In genomic region chr16:56424404-56424765, GRCh38 we compare ENCODE assay signal across 8 cellular contexts. TPM values are rescaled to one million over a fixed set of nuclear protein-coding genes. Genes with fewer than 3 reads are reported as not detected.
DNase-seq lines count a peak whose midpoint lies in the region; ATAC-seq, FAIRE-seq and TF ChIP-seq lines count a peak whose summit lies in the region.

No MANE protein-coding gene starts in this region.

- no peaks in the 10 kb centered on the region for H3K9me3 Mint-ChIP-seq in WTC11

- ATAC-seq in WTC11 (0 out of 2 replicates have a peak, but pooled peaks have one; percentile 2), psoas muscle (peak in 3 of 4 donors; percentile 4 to 17 (median 13)), HG02852 (IDR thresholded peaks at IDR 0.05; ENCODE audit: unreplicated experiment) (no peak), HG02759 (IDR thresholded peaks at IDR 0.05; ENCODE audit: unreplicated experiment) (no peak)

- H3K27ac ChIP-seq in cardiac muscle cell (peak overlapping the region; percentile 91), psoas muscle (peak overlapping the region; percentile 94)

- no peak for FAIRE-seq in GM19239 (lab: Jason Lieb, UNC)

- DNase-seq in HEK293T (ENCODE audit: extremely low spot score) (peak; percentile 18), WTC11 (ENCODE audit: low spot score) (no peak), cardiac muscle cell (ENCODE audit: low read depth in 1 of 2, low spot score in 1 of 2) (peak in 1 of 2 donors; percentile 27), psoas muscle (no peak), GM19239 (ENCODE audit: insufficient read length, low spot score) (no peak)
- DNase-seq in stimulated activated CD8-positive, alpha-beta memory T cell treated with anti-CD3 and anti-CD28 coated beads, Interleukin-4, amount 100 ng/mL, for 48 hours: no peak

- POLR2A ChIA-PET in HEK293T (lab: Yijun Ruan, JAX): interaction anchor here (1.5 kb wide), 1 partner anchor 27 kb away, joined by 6 read pairs; the partner anchor contains the start of genes NUDT21 and OGFOD1
- POLR2A ChIA-PET in WTC11 (lab: Charles Lee): interaction anchor here (0.5 kb wide), 1 partner anchor 40 kb away, joined by 5 read pairs; no protein-coding TSS in a partner anchor

- H3K4me1 ChIP-seq in cardiac muscle cell (ENCODE audit: low read depth): peaks cover 10% of the 10 kb centered on the region
- H3K4me1 ChIP-seq in psoas muscle: peaks cover 33% of the 10 kb centered on the region

- 1 to 2% (median 1%) methylated on average over 16 of the region's 16 CpGs for WGBS in psoas muscle, 3 donors

- peak overlapping the region; percentile 97 for H3K4me3 Mint-ChIP-seq in WTC11

- intact Hi-C loops in psoas muscle (cut with DNase I): no loop called here

- CTCF ChIA-PET in HEK293T (lab: Yijun Ruan, JAX) (interaction anchor here (0.8 kb wide), 1 partner anchor 15 kb away, joined by 3 read pairs; no protein-coding TSS in a partner anchor), WTC11 (lab: Charles Lee) (interaction anchor here (1.0 to 1.2 kb wide), 2 partner anchors 61 to 68 kb away, joined by 3 read pairs; no protein-coding TSS in a partner anchor)

- H3K27me3 Mint-ChIP-seq in WTC11 (ENCODE audit: low read depth): peaks cover 14% of the 10 kb centered on the region

- H3K4me1 Mint-ChIP-seq in WTC11: peaks cover 42% of the 10 kb centered on the region

- no peak for TF ChIP-seq CTCF in WTC11 (IDR thresholded peaks at IDR 0.05)
- TF ChIP-seq CTCF in cardiac muscle cell (IDR thresholded peaks at IDR 0.05; ENCODE audit: low read depth, low read length): no peak
- TF ChIP-seq CTCF in psoas muscle (IDR thresholded peaks at IDR 0.05): no peak

- H3K4me3 ChIP-seq in cardiac muscle cell (peak overlapping the region; percentile 94), psoas muscle (peak overlapping the region; percentile 94)

- no peaks in the 10 kb centered on the region for H3K9me3 ChIP-seq in cardiac muscle cell (ENCODE audit: low read depth)
- H3K9me3 ChIP-seq in psoas muscle: no peaks in the 10 kb centered on the region

- no peak overlapping the region for H3K27ac Mint-ChIP-seq in WTC11

- H3K36me3 ChIP-seq in cardiac muscle cell (no peaks in the 10 kb centered on the region), psoas muscle (ENCODE audit: insufficient read depth in 1 of 2, low read depth in 1 of 2) (no peaks in the 10 kb centered on the region)

- H3K36me3 Mint-ChIP-seq in WTC11: no peaks in the 10 kb centered on the region

- H3K27me3 ChIP-seq in cardiac muscle cell (no peaks in the 10 kb centered on the region), psoas muscle (ENCODE audit: insufficient read depth in 3 of 3, low read length in 2 of 3) (no peaks in the 10 kb centered on the region)

TF ChIP-seq in HEK293T, 16 proteins besides CTCF, POLR2A, EP300 and RAD21:
- no peak for TF ChIP-seq ARNT (IDR thresholded peaks at IDR 0.05)
- TF ChIP-seq L3MBTL2 (conservative IDR thresholded peaks at IDR 0.05): no peak
- no peak for TF ChIP-seq SP1 (IDR thresholded peaks at IDR 0.05)
- TF ChIP-seq ELF4 (IDR thresholded peaks at IDR 0.05): no peak
- no peak for TF ChIP-seq CTBP1 (IDR thresholded peaks at IDR 0.05; ENCODE audit: borderline replicate concordance)
- no peak for TF ChIP-seq NFRKB (IDR thresholded peaks at IDR 0.05)
- TF ChIP-seq PKNOX1 (IDR thresholded peaks at IDR 0.05): no peak
- no peak for TF ChIP-seq FOXK2 (IDR thresholded peaks at IDR 0.05)
- TF ChIP-seq FOXM1 (IDR thresholded peaks at IDR 0.05; ENCODE audit: borderline replicate concordance): no peak
- TF ChIP-seq HDGF (IDR thresholded peaks at IDR 0.05; ENCODE audit: borderline replicate concordance): no peak
- no peak for TF ChIP-seq TARDBP (IDR thresholded peaks at IDR 0.05)
- TF ChIP-seq ZNF384 (IDR thresholded peaks at IDR 0.05): no peak
- TF ChIP-seq SUZ12 (IDR thresholded peaks at IDR 0.05): no peak
- TF ChIP-seq LEF1 (IDR thresholded peaks at IDR 0.05; ENCODE audit: borderline replicate concordance): no peak
- no peak for TF ChIP-seq BHLHE40 (IDR thresholded peaks at IDR 0.05; ENCODE audit: borderline replicate concordance)
- no peak for TF ChIP-seq FOXA1 (IDR thresholded peaks at IDR 0.05)

TF ChIP-seq in WTC11, 78 proteins besides CTCF, POLR2A, EP300 and RAD21 (continues in another document):
- TF ChIP-seq ZNF138 (CRISPR knock-in tag; conservative IDR thresholded peaks at IDR 0.05): no peak
- no peak for TF ChIP-seq FOXP4 (CRISPR knock-in tag; IDR thresholded peaks at IDR 0.05)
- no peak for TF ChIP-seq IRF1 (CRISPR knock-in tag; IDR thresholded peaks at IDR 0.05)
- TF ChIP-seq FOXK1 (CRISPR knock-in tag; IDR thresholded peaks at IDR 0.05): no peak
- TF ChIP-seq STAT6 (CRISPR knock-in tag; conservative IDR thresholded peaks at IDR 0.05; ENCODE audit: low read depth): no peak
- TF ChIP-seq ELF4 (CRISPR knock-in tag; IDR thresholded peaks at IDR 0.05; ENCODE audit: low read depth): no peak
- no peak for TF ChIP-seq MLX (CRISPR knock-in tag; IDR thresholded peaks at IDR 0.05)
- no peak for TF ChIP-seq NR2C2 (CRISPR knock-in tag; IDR thresholded peaks at IDR 0.05)
- TF ChIP-seq E2F1 (CRISPR knock-in tag; IDR thresholded peaks at IDR 0.05): no peak

RNA-seq across cellular contexts. Expression of gene AMFR, which starts 1.0 kb away (rescaled TPM):
- total RNA-seq in WTC11 (2021): 31.2 to 34.5 TPM (median 31.7 TPM) in 3 replicates
- total RNA-seq in cardiac muscle cell: 152 and 157 TPM in 2 replicates
- 52.7 and 65.3 TPM in 2 replicates for polyA plus RNA-seq in cardiac muscle cell
- 100 to 1,000 TPM; 146 to 270 (median 194) TPM for total RNA-seq in psoas muscle
- polyA plus RNA-seq in psoas muscle: 100 to 1,000 TPM; 106 to 453 (median 160) TPM

RNA-seq across cellular contexts. Expression of gene NUDT21, which starts 26.7 kb away (rescaled TPM):
- 247 to 263 TPM (median 259 TPM) in 3 replicates for total RNA-seq in WTC11 (2021)
- 59.3 and 79.9 TPM in 2 replicates for total RNA-seq in cardiac muscle cell
- 47.4 and 68.7 TPM in 2 replicates for polyA plus RNA-seq in cardiac muscle cell
- 10 to 100 TPM; 41.1 to 52.4 (median 48.5) TPM for total RNA-seq in psoas muscle
- polyA plus RNA-seq in psoas muscle: 10 to 100 TPM; 16.9 to 39.0 (median 28.6) TPM

RNA-seq across cellular contexts. Expression of gene OGFOD1, which starts 27.0 kb away (rescaled TPM):
- total RNA-seq in WTC11 (2021) (50.5 to 52.2 TPM (median 50.7 TPM) in 3 replicates), cardiac muscle cell (32.0 and 65.5 TPM in 2 replicates), psoas muscle (10 to 100 TPM; 56.3 to 97.6 (median 73.4) TPM)
- polyA plus RNA-seq in cardiac muscle cell (49.4 and 54.9 TPM in 2 replicates), psoas muscle (100 to 1,000 TPM in 1 of 3 donors, 10 to 100 TPM in 2; 40.9 to 100 (median 42.6) TPM)

Comparison
In these comparisons a context has a peak if more than half of its experiments do, and no peak if none do; other contexts are left out.
1. ATAC-seq: peak in WTC11 (single experiment) and psoas muscle (3 of 4); none in HG02852 (single experiment) and HG02759 (single experiment).